Comparison of ENCODE assay signal across 8 cellular contexts in the genomic region with DNA sequence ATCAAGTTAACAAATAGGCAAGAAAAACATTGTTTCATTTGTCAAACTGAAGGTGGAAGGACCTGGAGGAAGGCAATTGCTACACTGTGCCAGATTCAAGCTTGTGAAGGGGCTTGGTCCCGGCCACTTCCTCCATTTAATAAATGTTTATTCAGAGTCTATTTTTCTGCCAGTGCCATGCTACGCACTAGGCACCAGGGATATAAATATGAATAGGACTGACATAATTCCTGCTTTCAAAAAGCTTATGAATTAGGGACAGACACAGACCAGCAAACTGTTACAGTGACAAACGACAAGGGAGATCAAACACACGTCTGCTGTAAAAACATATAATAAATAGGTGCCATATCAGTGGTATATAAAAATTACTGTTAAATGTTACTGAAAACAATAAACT. TPM values are rescaled to one million over a fixed set of nuclear protein-coding genes. Genes with fewer than 3 reads are reported as not detected.
DNase-seq lines count a peak whose midpoint lies in the region; ATAC-seq and TF ChIP-seq lines count a peak whose summit lies in the region.

No MANE protein-coding gene starts in this region.

- H3K4me3 ChIP-seq in tibial artery: peak overlapping the region; percentile 7 to 22

- no peak for DNase-seq in activated CD8-positive, alpha-beta memory T cell treated with anti-CD3 and anti-CD28 coated beads, Interleukin-2, amount 10 ng/mL, durations not matched to agents 7 days and 5 days
- no peak for DNase-seq in activated CD8-positive, alpha-beta memory T cell treated with anti-CD3 and anti-CD28 coated beads, Interleukin-2, amount 50 U/mL, for 48 hours
- peak; percentile 30 for DNase-seq in SK-MEL-5 (ENCODE audit: low read depth, low spot score)
- DNase-seq in left ventricle myocardium superior: no peak
- DNase-seq in tibial artery: no peak
- DNase-seq in GM10248 (ENCODE audit: extremely low spot score): no peak
- no peak for DNase-seq in NCI-H2196 treated with DMSO at 0.1 percent for 48 hours (lab: John Stamatoyannopoulos, UW; ENCODE audit: unreplicated experiment)
- no peak for DNase-seq in stimulated activated CD4-positive, alpha-beta T cell treated with anti-CD3 and anti-CD28 coated beads, Interleukin-4, amount 100 ng/mL, for 1 hour

- intact Hi-C loops in left ventricle myocardium superior (cut with micrococcal nuclease): no loop called here
- intact Hi-C loops in tibial artery (cut with DNase I; ENCODE audit: low total_unique reads): no loop called here

- in situ Hi-C loops in SK-MEL-5 (cut with HindIII; ENCODE audit: low pct_unique_long_range_greater_than_20kb, low sequenced_read_pairs): no loop called here

- H3K4me1 Mint-ChIP-seq in activated CD8-positive, alpha-beta memory T cell treated with anti-CD3 and anti-CD28 coated beads, Interleukin-2, amount 10 ng/mL, durations not matched to agents 7 days and 5 days: peaks cover 24% of the 10 kb centered on the region

- CTCF ChIA-PET in activated CD8-positive, alpha-beta memory T cell treated with anti-CD3 and anti-CD28 coated beads, Interleukin-2, amount 10 ng/mL, durations not matched to agents 7 days and 5 days (lab: Charles Lee): interaction anchor here (0.8 to 3.6 kb wide), 12 partner anchors 11 to 676 kb away, joined by 3 to 49 read pairs (median 4); a partner anchor contains a TSS
- CTCF ChIA-PET in GM10248 (lab: Yijun Ruan, JAX): interaction anchor here (0.6 to 3.8 kb wide), 25 partner anchors 9 to 787 kb away, joined by 3 to 65 read pairs (median 4); a partner anchor contains a TSS

- TF ChIP-seq CTCF in tibial artery (IDR thresholded peaks at IDR 0.05) (no peak), GM10248 (IDR thresholded peaks at IDR 0.05; ENCODE audit: control extremely low read depth, extremely low read depth, low read depth, missing control alignments) (no peak)

- peak overlapping the region; percentile 84 for H3K27ac Mint-ChIP-seq in activated CD8-positive, alpha-beta memory T cell treated with anti-CD3 and anti-CD28 coated beads, Interleukin-2, amount 10 ng/mL, durations not matched to agents 7 days and 5 days

- H3K9me3 Mint-ChIP-seq in activated CD8-positive, alpha-beta memory T cell treated with anti-CD3 and anti-CD28 coated beads, Interleukin-2, amount 10 ng/mL, durations not matched to agents 7 days and 5 days (ENCODE audit: low read depth): no peaks in the 10 kb centered on the region

- H3K36me3 ChIP-seq in tibial artery: no peaks in the 10 kb centered on the region

- ATAC-seq in activated CD8-positive, alpha-beta memory T cell treated with anti-CD3 and anti-CD28 coated beads, Interleukin-2, amount 10 ng/mL, durations not matched to agents 7 days and 5 days: peak; percentile 11
- ATAC-seq in left ventricle myocardium superior: peak; percentile 46

- POLR2A ChIA-PET in GM10248 (lab: Yijun Ruan, JAX): interaction anchor here (0.6 to 0.8 kb wide), 2 partner anchors 35 to 133 kb away, joined by 3 read pairs; no protein-coding TSS in a partner anchor

- H3K4me1 ChIP-seq in tibial artery: peaks cover 0 to 12% (median 0%) of the 10 kb centered on the region in 4 donors

- H3K27ac ChIP-seq in tibial artery: no peak overlapping the region

- peak overlapping the region; percentile 78 for H3K4me3 Mint-ChIP-seq in activated CD8-positive, alpha-beta memory T cell treated with anti-CD3 and anti-CD28 coated beads, Interleukin-2, amount 10 ng/mL, durations not matched to agents 7 days and 5 days

- H3K27me3 ChIP-seq in tibial artery: no peaks in the 10 kb centered on the region

- H3K36me3 Mint-ChIP-seq in activated CD8-positive, alpha-beta memory T cell treated with anti-CD3 and anti-CD28 coated beads, Interleukin-2, amount 10 ng/mL, durations not matched to agents 7 days and 5 days: no peaks in the 10 kb centered on the region

- peaks cover 4% of the 10 kb centered on the region for H3K27me3 Mint-ChIP-seq in activated CD8-positive, alpha-beta memory T cell treated with anti-CD3 and anti-CD28 coated beads, Interleukin-2, amount 10 ng/mL, durations not matched to agents 7 days and 5 days

- no peaks in the 10 kb centered on the region for H3K9me3 ChIP-seq in tibial artery

RNA-seq across cellular contexts. Expression of a gene that starts 0.6 kb away (rescaled TPM):
- total RNA-seq in activated CD8-positive, alpha-beta memory T cell treated with anti-CD3 and anti-CD28 coated beads, Interleukin-2, amount 10 ng/mL, durations not matched to agents 7 days and 5 days: 1 to 10 TPM in 1 of 2 experiments, under 1 TPM in 1; 0.77 to 1.3 TPM
- 6.8 and 7.8 TPM in 2 replicates for total RNA-seq in SK-MEL-5 (2014; rRNA removed; shearing (Covaris generic))
- polyA plus RNA-seq in SK-MEL-5 (2015; cell fraction: cytosol; rRNA removed): 4.4 and 6.5 TPM in 2 replicates
- 15.6 and 19.6 TPM in 2 replicates for polyA plus RNA-seq in SK-MEL-5 (2015; cell fraction: nucleus; rRNA removed)
- 1.5 TPM for total RNA-seq in left ventricle myocardium superior

RNA-seq across cellular contexts. Expression of a gene that starts 11.6 kb away (rescaled TPM):
- total RNA-seq in activated CD8-positive, alpha-beta memory T cell treated with anti-CD3 and anti-CD28 coated beads, Interleukin-2, amount 10 ng/mL, durations not matched to agents 7 days and 5 days: under 1 TPM in 1 of 2 experiments, not detected in 1; 0.40 TPM
- total RNA-seq in SK-MEL-5 (2014; rRNA removed; shearing (Covaris generic)): 33.0 and 38.6 TPM in 2 replicates
- polyA plus RNA-seq in SK-MEL-5 (2015; cell fraction: cytosol; rRNA removed): 20.1 and 21.9 TPM in 2 replicates
- 8.8 and 15.2 TPM in 2 replicates for polyA plus RNA-seq in SK-MEL-5 (2015; cell fraction: nucleus; rRNA removed)
- 14.8 TPM for total RNA-seq in left ventricle myocardium superior

RNA-seq across cellular contexts. Expression of a gene that starts 51.5 kb away (rescaled TPM):
- total RNA-seq in activated CD8-positive, alpha-beta memory T cell treated with anti-CD3 and anti-CD28 coated beads, Interleukin-2, amount 10 ng/mL, durations not matched to agents 7 days and 5 days: 1 to 10 TPM; 3.2 to 5.3 TPM
- total RNA-seq in SK-MEL-5 (2014; rRNA removed; shearing (Covaris generic)): 5.5 and 6.7 TPM in 2 replicates
- 3.7 and 4.1 TPM in 2 replicates for polyA plus RNA-seq in SK-MEL-5 (2015; cell fraction: cytosol; rRNA removed)
- polyA plus RNA-seq in SK-MEL-5 (2015; cell fraction: nucleus; rRNA removed): 2.9 and 6.5 TPM in 2 replicates
- total RNA-seq in left ventricle myocardium superior: 5.0 TPM

Comparison
In these comparisons a context has a peak if more than half of its experiments do, and no peak if none do; other contexts are left out.
1. RNA of a gene that starts 11.6 kb away (total RNA-seq): 33.0 to 38.6 TPM in SK-MEL-5 and 14.8 TPM in left ventricle myocardium superior (single experiment); 0.40 TPM in activated CD8-positive, alpha-beta memory T cell treated with anti-CD3 and anti-CD28 coated beads, Interleukin-2, amount 10 ng/mL, durations not matched to agents 7 days and 5 days; every median in the first group is over 10 times any median in the second.